11 cellular contexts compared by ENCODE assay signal in genomic region chr17:80599546-80600305, GRCh38. TPM values are rescaled to one million over a fixed set of nuclear protein-coding genes. Genes with fewer than 3 reads are reported as not detected.
DNase-seq lines count a peak whose midpoint lies in the region; ATAC-seq and TF ChIP-seq lines count a peak whose summit lies in the region.
"Had no signal": no experiment of that assay in that cellular context is flagged by ENCODE, and none has a peak within 500 bp of the region (broad histone marks: within the 10 kb centered on the region; RNA-seq: fewer than 3 reads in every experiment).

No MANE protein-coding gene starts in this region.

- no peak overlapping the region for H3K4me3 Mint-ChIP-seq in activated naive CD4-positive, alpha-beta T cell treated with anti-CD3 and anti-CD28 coated beads, Interleukin-2, amount 50 U/mL, for 24 hours
- no peak overlapping the region for H3K4me3 Mint-ChIP-seq in T-helper 17 cell
- H3K4me3 Mint-ChIP-seq in stimulated activated naive B cell treated with anti-CD40 and anti-IgM and Interleukin-4, amounts not matched to agents 10 μg/mL and 1 μg/mL and 100 μg/mL, for 72 hours = no peak overlapping the region

- no peaks in the 10 kb centered on the region for H3K27me3 ChIP-seq in BE2C
- H3K27me3 ChIP-seq: testis had no signal

- ATAC-seq in T-helper 17 cell (no peak), HG02938 (IDR thresholded peaks at IDR 0.05; ENCODE audit: unreplicated experiment) (no peak)
- no peak for ATAC-seq in stimulated activated naive B cell treated with anti-CD40 and anti-IgM and Interleukin-4, amounts not matched to agents 10 μg/mL and 1 μg/mL and 100 μg/mL, for 72 hours (replicated peaks)

- H3K4me3 ChIP-seq in fibroblast of pulmonary artery (replicated peaks; ENCODE audit: low read depth, low read length) = no peak overlapping the region
- no peak overlapping the region for H3K4me3 ChIP-seq in BE2C (ENCODE audit: low read depth, low read length)
- H3K4me3 ChIP-seq: testis had no signal

- no peaks in the 10 kb centered on the region for H3K27me3 Mint-ChIP-seq in activated naive CD4-positive, alpha-beta T cell treated with anti-CD3 and anti-CD28 coated beads, Interleukin-2, amount 50 U/mL, for 24 hours
- H3K27me3 Mint-ChIP-seq in T-helper 17 cell = no peaks in the 10 kb centered on the region
- no peaks in the 10 kb centered on the region for H3K27me3 Mint-ChIP-seq in stimulated activated naive B cell treated with anti-CD40 and anti-IgM and Interleukin-4, amounts not matched to agents 10 μg/mL and 1 μg/mL and 100 μg/mL, for 72 hours

- no peak for DNase-seq in activated naive CD4-positive, alpha-beta T cell treated with anti-CD3 and anti-CD28 coated beads, Interleukin-2, amount 50 U/mL, for 16 hours
- DNase-seq in T-helper 17 cell (no peak), fibroblast of pulmonary artery (ENCODE audit: low read depth) (peak; percentile 7), NCI-H2081 (lab: John Stamatoyannopoulos, UW) (no peak), BE2C (no peak)
- no peak for DNase-seq in stimulated activated naive B cell treated with anti-CD40 and anti-IgM and Interleukin-4, amounts not matched to agents 10 μg/mL and 1 μg/mL and 100 μg/mL, for 72 hours
- DNase-seq: IMR-90, mammary epithelial cell, testis had no signal

- peaks cover 84% of the 10 kb centered on the region for H3K4me1 Mint-ChIP-seq in activated naive CD4-positive, alpha-beta T cell treated with anti-CD3 and anti-CD28 coated beads, Interleukin-2, amount 50 U/mL, for 24 hours
- peaks cover 48% of the 10 kb centered on the region for H3K4me1 Mint-ChIP-seq in T-helper 17 cell
- H3K4me1 Mint-ChIP-seq in stimulated activated naive B cell treated with anti-CD40 and anti-IgM and Interleukin-4, amounts not matched to agents 10 μg/mL and 1 μg/mL and 100 μg/mL, for 72 hours = peaks cover 38 to 65% of the 10 kb centered on the region in 2 donors

- no peak for TF ChIP-seq CTCF in fibroblast of pulmonary artery (IDR thresholded peaks at IDR 0.05; ENCODE audit: low read length, missing control alignments)
- TF ChIP-seq CTCF in BE2C (IDR thresholded peaks at IDR 0.05; ENCODE audit: low read depth, low read length) = no peak

- H3K36me3 ChIP-seq in BE2C = peaks cover 4% of the 10 kb centered on the region; the same call in 1 of the 2 replicates

- H3K9me3 Mint-ChIP-seq in activated naive CD4-positive, alpha-beta T cell treated with anti-CD3 and anti-CD28 coated beads, Interleukin-2, amount 50 U/mL, for 24 hours = no peaks in the 10 kb centered on the region
- H3K9me3 Mint-ChIP-seq in stimulated activated naive B cell treated with anti-CD40 and anti-IgM and Interleukin-4, amounts not matched to agents 10 μg/mL and 1 μg/mL and 100 μg/mL, for 72 hours = no peaks in the 10 kb centered on the region

- peak overlapping the region; percentile 38 for H3K27ac Mint-ChIP-seq in activated naive CD4-positive, alpha-beta T cell treated with anti-CD3 and anti-CD28 coated beads, Interleukin-2, amount 50 U/mL, for 24 hours
- peak overlapping the region; percentile 79 for H3K27ac Mint-ChIP-seq in T-helper 17 cell
- H3K27ac Mint-ChIP-seq in stimulated activated naive B cell treated with anti-CD40 and anti-IgM and Interleukin-4, amounts not matched to agents 10 μg/mL and 1 μg/mL and 100 μg/mL, for 72 hours = peak overlapping the region; percentile 25

- H3K4me1 ChIP-seq in BE2C = peaks cover 8% of the 10 kb centered on the region; the same call in 1 of the 2 replicates
- H3K4me1 ChIP-seq: testis had no signal

- H3K9me3 ChIP-seq in T-helper 17 cell (ENCODE audit: control insufficient read depth, low read length, poor library complexity, severe bottlenecking) (no peaks in the 10 kb centered on the region), BE2C (no peaks in the 10 kb centered on the region)
- H3K9me3 ChIP-seq: testis had no signal

- H3K36me3 Mint-ChIP-seq in activated naive CD4-positive, alpha-beta T cell treated with anti-CD3 and anti-CD28 coated beads, Interleukin-2, amount 50 U/mL, for 24 hours = peaks cover 5% of the 10 kb centered on the region
- H3K36me3 Mint-ChIP-seq in T-helper 17 cell (ENCODE audit: low read depth) = no peaks in the 10 kb centered on the region
- peaks cover 14 to 33% of the 10 kb centered on the region in 2 donors for H3K36me3 Mint-ChIP-seq in stimulated activated naive B cell treated with anti-CD40 and anti-IgM and Interleukin-4, amounts not matched to agents 10 μg/mL and 1 μg/mL and 100 μg/mL, for 72 hours

RNA-seq across cellular contexts. Expression of gene RPTOR, which starts 55.1 kb away (rescaled TPM):
- total RNA-seq in T-helper 17 cell = 10 to 100 TPM; 55.1 to 61.5 TPM
- polyA plus RNA-seq in BE2C (2012; ENCODE audit: insufficient read depth, insufficient read length, low read depth) = 29.0 TPM

Comparison
In these comparisons a context has a peak if more than half of its experiments do, and no peak if none do; other contexts are left out.
1. H3K27ac Mint-ChIP-seq: peak in every context shown above with its lines; median percentile 79 in T-helper 17 cell; 38 in activated naive CD4-positive, alpha-beta T cell treated with anti-CD3 and anti-CD28 coated beads, Interleukin-2, amount 50 U/mL, for 24 hours; 25 in stimulated activated naive B cell treated with anti-CD40 and anti-IgM and Interleukin-4, amounts not matched to agents 10 μg/mL and 1 μg/mL and 100 μg/mL, for 72 hours.